In the genomic region with DNA sequence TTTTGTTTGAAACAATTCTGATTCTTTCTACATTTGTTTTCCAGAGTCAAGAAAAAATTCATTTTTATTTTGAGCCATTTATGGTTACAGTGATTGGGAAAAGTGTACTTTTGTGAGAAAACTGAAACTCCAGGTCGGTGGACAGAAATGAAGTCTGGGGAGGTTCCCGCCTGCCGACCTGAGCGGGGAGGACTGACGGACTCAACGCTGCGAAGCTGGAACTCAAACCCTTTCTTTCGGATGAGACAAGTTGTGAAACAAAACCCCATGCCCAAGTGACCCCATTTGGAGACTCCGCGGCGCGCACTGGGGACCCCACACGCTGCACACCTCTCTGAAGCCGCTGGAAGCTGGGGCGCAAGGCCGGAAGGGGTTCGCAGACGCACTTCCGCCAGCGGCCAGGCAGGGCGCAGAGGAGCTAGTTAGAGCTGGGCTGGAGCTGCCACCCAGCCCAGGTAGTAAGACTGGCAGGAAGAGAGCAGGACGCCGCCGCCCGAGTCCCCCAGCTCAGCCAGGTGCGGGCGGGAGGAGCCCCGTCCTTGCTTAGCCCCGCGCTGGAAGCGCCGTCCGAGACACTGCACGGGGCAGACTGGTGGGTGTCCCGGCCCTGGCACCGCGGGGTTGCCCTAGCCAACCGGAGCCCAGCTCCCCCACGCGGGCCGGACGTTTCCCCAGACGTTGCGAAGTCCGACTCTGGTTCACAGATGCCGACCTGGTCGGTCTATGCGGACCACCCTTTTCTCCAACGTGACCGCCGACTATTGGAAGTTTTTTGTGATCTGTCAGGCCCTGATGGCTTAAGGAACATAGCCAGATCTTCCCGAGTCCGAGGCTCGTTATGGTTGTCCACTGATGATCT, we compare ENCODE assay signal across 8 cellular contexts. TPM values are rescaled to one million over a fixed set of nuclear protein-coding genes. Genes with fewer than 3 reads are reported as not detected.
DNase-seq lines count a peak whose midpoint lies in the region; ATAC-seq, FAIRE-seq and TF ChIP-seq lines count a peak whose summit lies in the region.

No MANE protein-coding gene starts in this region.

- H3K4me2 ChIP-seq in A549 (peak overlapping the region; percentile 92), smooth muscle cell (peak overlapping the region; percentile 91)

- 0 out of 5 replicates have a peak, but pooled peaks have one; percentile 10 to 18 for TF ChIP-seq RAD21 in A549 (conservative IDR thresholded peaks at IDR 0.05 in 1 of 2, IDR thresholded peaks at IDR 0.05 in 1 of 2)

- H3K27ac ChIP-seq in A549 (peak overlapping the region; percentile 85 to 95), VCaP (peak overlapping the region; percentile 88), breast epithelium (peak overlapping the region; percentile 91 to 95), smooth muscle cell (ENCODE audit: low read depth) (no peak overlapping the region)

- no peak for TF ChIP-seq EP300 in A549 (IDR thresholded peaks at IDR 0.05)

- peaks cover 0 to 7% (median 4%) of the 10 kb centered on the region in 3 donors for H3K36me3 Mint-ChIP-seq in immature natural killer cell

- no peaks in the 10 kb centered on the region for H3K27me3 ChIP-seq in breast epithelium
- peaks cover 4% of the 10 kb centered on the region for H3K27me3 ChIP-seq in smooth muscle cell (ENCODE audit: low read depth)

- H3K27me3 Mint-ChIP-seq in immature natural killer cell (ENCODE audit: low read depth in 3 of 3), result peaks cover 3 to 23% (median 10%) of the 10 kb centered on the region in 3 donors

- H3K4me3 ChIP-seq in A549 (peak overlapping the region; percentile 64), breast epithelium (peak overlapping the region; percentile 73 to 85 (median 80)), smooth muscle cell (peak overlapping the region; percentile 82)

- H3K4me1 Mint-ChIP-seq in immature natural killer cell, result peaks cover 13 to 15% of the 10 kb centered on the region in 2 donors

- H3K4me1 ChIP-seq in A549 (0 out of 3 replicates have a peak, but pooled peaks cover 3% of the 10 kb centered on the region), breast epithelium (no peaks in the 10 kb centered on the region), smooth muscle cell (ENCODE audit: low read depth) (peaks cover 8% of the 10 kb centered on the region)

- 6% methylated on average over 19 of the region's 54 CpGs for WGBS in A549 (ENCODE audit: missing lambda C conversion rate)
- 2% methylated on average over 54 of the region's 54 CpGs for WGBS in smooth muscle cell (ENCODE audit: low lambda C conversion rate)

- H3K9me3 ChIP-seq in A549 (no peaks in the 10 kb centered on the region), breast epithelium (no peaks in the 10 kb centered on the region), smooth muscle cell (replicated peaks; ENCODE audit: low read depth) (no peaks in the 10 kb centered on the region)

- peak overlapping the region; percentile 89 to 94 (median 89) for H3K4me3 Mint-ChIP-seq in immature natural killer cell

- intact Hi-C loops in breast epithelium (cut with DNase I; ENCODE audit: low total_unique reads), result no loop called here

- H3K9me3 Mint-ChIP-seq in immature natural killer cell, result no peaks in the 10 kb centered on the region

- H3K79me2 ChIP-seq in smooth muscle cell (ENCODE audit: low read depth), result no peaks in the 10 kb centered on the region

- FAIRE-seq in A549 (lab: Jason Lieb, UNC), result no peak

- peak overlapping the region; percentile 98 for H2AFZ ChIP-seq in smooth muscle cell (ENCODE audit: low read depth)

- POLR2A ChIA-PET in A549 (lab: Yijun Ruan, JAX), result interaction anchor here (0.7 to 2.0 kb wide), 11 partner anchors 20 to 485 kb away, joined by 3 to 12 read pairs (median 5); partner anchors contain the start of genes ZKSCAN8, ZNF165, ZSCAN16 and ZSCAN26

- H4K20me1 ChIP-seq in smooth muscle cell (ENCODE audit: low read depth), result no peaks in the 10 kb centered on the region

- H3K27ac Mint-ChIP-seq in immature natural killer cell, result peak overlapping the region; percentile 86 to 92 (median 92)

- H3F3A ChIP-seq in smooth muscle cell (ENCODE audit: low read depth), result peaks cover 4% of the 10 kb centered on the region

- ATAC-seq in A549 (peak; percentile 100), GM18519 (IDR thresholded peaks at IDR 0.05; ENCODE audit: low FRiP score, unreplicated experiment) (peak; percentile 94), HG03045 (IDR thresholded peaks at IDR 0.05; ENCODE audit: unreplicated experiment) (peak; percentile 98)

- peak overlapping the region; percentile 30 for H3K9ac ChIP-seq in smooth muscle cell (ENCODE audit: low read depth)

- peak; percentile 81 for TF ChIP-seq POLR2A in A549 (IDR thresholded peaks at IDR 0.05; ENCODE audit: low read length)
- TF ChIP-seq POLR2A in breast epithelium (IDR thresholded peaks at IDR 0.05), result peak; percentile 47

- CTCF ChIA-PET in A549 (lab: Yijun Ruan, JAX), result interaction anchor here (0.6 to 1.4 kb wide), 7 partner anchors 8 to 639 kb away, joined by 3 to 5 read pairs (median 4); no protein-coding TSS in a partner anchor

- TF ChIP-seq CTCF in A549 (IDR thresholded peaks at IDR 0.05) (no peak), VCaP (conservative IDR thresholded peaks at IDR 0.05) (peak; percentile 75), breast epithelium (IDR thresholded peaks at IDR 0.05) (peak; percentile 60 to 81 (median 79)), smooth muscle cell (IDR thresholded peaks at IDR 0.05; ENCODE audit: borderline replicate concordance, insufficient read depth, poor library complexity, severe bottlenecking) (peak; percentile 36)

- DNase-seq in A549 (ENCODE audit: low read depth in 1 of 2, low spot score in 1 of 2) (peak; percentile 76 to 84), NCI-H2107 treated with DMSO at 0.1 percent for 48 hours (lab: John Stamatoyannopoulos, UW; ENCODE audit: unreplicated experiment) (peak; percentile 19), breast epithelium (ENCODE audit: low spot score in 2 of 2) (peak; percentile 71 to 80), immature natural killer cell (peak; percentile 77 to 83 (median 81)), smooth muscle cell (lab: John Stamatoyannopoulos, UW; ENCODE audit: unreplicated experiment) (peak; percentile 59)

- no peaks in the 10 kb centered on the region for H3K36me3 ChIP-seq in breast epithelium
- H3K36me3 ChIP-seq in smooth muscle cell (ENCODE audit: low read depth), result no peaks in the 10 kb centered on the region

TF ChIP-seq in A549, 52 proteins besides CTCF, POLR2A, EP300 and RAD21 (continues in another document):
- TF ChIP-seq MAX (IDR thresholded peaks at IDR 0.05), result peak; percentile 62
- TF ChIP-seq KDM1A (IDR thresholded peaks at IDR 0.05; ENCODE audit: low read depth), result no peak
- TF ChIP-seq JUN (IDR thresholded peaks at IDR 0.05), result peak; percentile 60 to 81; a peak in 4 of 5 replicates
- no peak for TF ChIP-seq GATA3 (IDR thresholded peaks at IDR 0.05; ENCODE audit: borderline replicate concordance)
- TF ChIP-seq KDM5A (IDR thresholded peaks at IDR 0.05), result no peak
- TF ChIP-seq NPAS2 (CRISPR knock-in tag; IDR thresholded peaks at IDR 0.05; ENCODE audit: borderline replicate concordance), result no peak
- TF ChIP-seq, protein P1, sequence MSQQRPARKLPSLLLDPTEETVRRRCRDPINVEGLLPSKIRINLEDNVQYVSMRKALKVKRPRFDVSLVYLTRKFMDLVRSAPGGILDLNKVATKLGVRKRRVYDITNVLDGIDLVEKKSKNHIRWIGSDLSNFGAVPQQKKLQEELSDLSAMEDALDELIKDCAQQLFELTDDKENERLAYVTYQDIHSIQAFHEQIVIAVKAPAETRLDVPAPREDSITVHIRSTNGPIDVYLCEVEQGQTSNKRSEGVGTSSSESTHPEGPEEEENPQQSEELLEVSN (IDR thresholded peaks at IDR 0.05; ENCODE audit: borderline replicate concordance, low read depth), result peak; percentile 69
- TF ChIP-seq TP53 (CRISPR knock-in tag; IDR thresholded peaks at IDR 0.05), result no peak
- TF ChIP-seq SREBF2 (IDR thresholded peaks at IDR 0.05), result no peak
- TF ChIP-seq TFCP2L1 (CRISPR knock-in tag; IDR thresholded peaks at IDR 0.05), result no peak
- TF ChIP-seq PHF8 (IDR thresholded peaks at IDR 0.05; ENCODE audit: borderline replicate concordance, low read depth), result peak; percentile 31; the same call in 1 of the 2 replicates
- TF ChIP-seq MAFK (IDR thresholded peaks at IDR 0.05; ENCODE audit: partially characterized antibody), result no peak

RNA-seq across cellular contexts. Expression of gene ZSCAN16, which starts 19.8 kb away (rescaled TPM):
- polyA plus RNA-seq in A549 (2011; rRNA removed) (5.5 and 6.0 TPM in 2 replicates), A549 (2017; fragmentation: RNase III; extraction: RNeasy Plus Mini Kit Qiagen cat#74134 plus additional on column Dnase treatment) (5.7 to 6.1 TPM (median 5.8 TPM) in 3 replicates), immature natural killer cell (10 to 100 TPM in 1 of 3 donors, 1 to 10 TPM in 2; 5.8 to 15.6 (median 9.3) TPM), smooth muscle cell (0.86 and 3.5 TPM in 2 replicates)
- 2.4 and 2.8 TPM in 2 replicates for polyA plus RNA-seq in A549 (2012; cell fraction: cytosol; rRNA removed)
- 1.5 and 1.7 TPM in 2 replicates for polyA plus RNA-seq in A549 (2012; cell fraction: nucleus; rRNA removed)
- 4.4 and 5.0 TPM in 2 replicates for polyA minus RNA-seq in A549 (2011; rRNA and poly(A)+ RNA removed)
- total RNA-seq in breast epithelium (1 to 10 TPM; 2.7 to 9.8 (median 9.7) TPM), smooth muscle cell (0.81 and 1.1 TPM in 2 replicates)

RNA-seq across cellular contexts. Expression of gene ZNF165, which starts 24.3 kb away (rescaled TPM):
- polyA plus RNA-seq in A549 (2011; rRNA removed), result 0.71 and 0.72 TPM in 2 replicates
- polyA plus RNA-seq in A549 (2012; cell fraction: cytosol; rRNA removed), result 0.19 and 0.23 TPM in 2 replicates
- 0.16 and 0.19 TPM in 2 replicates for polyA plus RNA-seq in A549 (2012; cell fraction: nucleus; rRNA removed)
- polyA plus RNA-seq in A549 (2017; fragmentation: RNase III; extraction: RNeasy Plus Mini Kit Qiagen cat#74134 plus additional on column Dnase treatment), result 0.62 to 0.76 TPM (median 0.63 TPM) in 3 replicates
- polyA minus RNA-seq in A549 (2011; rRNA and poly(A)+ RNA removed), result 0.50 and 0.97 TPM in 2 replicates
- total RNA-seq in breast epithelium, result 1 to 10 TPM in 2 of 3 donors, under 1 TPM in 1; 0.16 to 3.1 (median 2.0) TPM
- under 1 TPM in 2 of 3 donors, not detected in 1; 0.35 to 0.39 TPM for polyA plus RNA-seq in immature natural killer cell
- total RNA-seq in smooth muscle cell, result 0.49 and 0.72 TPM in 2 replicates
- 0.29 and 0.46 TPM in 2 replicates for polyA plus RNA-seq in smooth muscle cell

RNA-seq across cellular contexts. Expression of gene ZKSCAN8, which starts 37.1 kb away (rescaled TPM):
- polyA plus RNA-seq in A549 (2011; rRNA removed) (8.9 and 16.2 TPM in 2 replicates), A549 (2017; fragmentation: RNase III; extraction: RNeasy Plus Mini Kit Qiagen cat#74134 plus additional on column Dnase treatment) (6.9 to 8.5 TPM (median 8.4 TPM) in 3 replicates), immature natural killer cell (1 to 10 TPM in 1 of 3 donors, under 1 TPM in 2; 0.22 to 1.8 (median 0.44) TPM), smooth muscle cell (4.1 and 5.5 TPM in 2 replicates)
- 1.7 TPM in 2 replicates for polyA plus RNA-seq in A549 (2012; cell fraction: cytosol; rRNA removed)
- polyA plus RNA-seq in A549 (2012; cell fraction: nucleus; rRNA removed), result 3.1 and 5.4 TPM in 2 replicates
- polyA minus RNA-seq in A549 (2011; rRNA and poly(A)+ RNA removed), result 14.8 and 25.5 TPM in 2 replicates
- total RNA-seq in breast epithelium (10 to 100 TPM; 21.9 to 33.8 (median 22.9) TPM), smooth muscle cell (19.9 and 23.0 TPM in 2 replicates)

Comparison
In these comparisons a context has a peak if more than half of its experiments do, and no peak if none do; other contexts are left out.
1. DNase-seq: peak in every context shown above with its lines; median percentile 81 in immature natural killer cell; 80 in A549; 76 in breast epithelium; 59 in smooth muscle cell; 19 in NCI-H2107 treated with DMSO at 0.1 percent for 48 hours.